14 cellular contexts compared by ENCODE assay signal in the genomic region with DNA sequence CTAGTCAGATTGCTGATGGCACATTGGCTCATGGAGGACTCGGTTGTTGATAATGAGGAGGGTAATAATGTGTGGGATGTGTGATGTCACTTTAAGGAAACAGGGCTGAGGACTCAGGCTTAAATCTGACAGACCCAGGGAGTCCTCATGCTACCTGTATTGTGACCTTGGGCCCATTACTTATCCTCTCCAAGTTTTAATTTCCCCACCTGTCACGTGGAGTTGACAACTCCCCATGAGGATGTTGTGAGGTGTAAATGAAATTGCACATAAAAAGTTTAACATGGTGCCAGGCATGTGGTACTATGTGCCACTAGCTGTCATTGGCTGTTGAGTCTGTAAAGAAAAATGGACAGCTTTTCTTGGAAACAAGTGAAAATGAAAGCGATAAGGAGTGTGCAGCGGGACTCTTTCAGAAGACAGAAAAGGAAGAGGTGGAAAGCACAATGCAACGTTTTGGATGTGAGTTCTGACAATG. TPM values are rescaled to one million over a fixed set of nuclear protein-coding genes. Genes with fewer than 3 reads are reported as not detected.
DNase-seq lines count a peak whose midpoint lies in the region; ATAC-seq, FAIRE-seq and TF ChIP-seq lines count a peak whose summit lies in the region.
"Had no signal": no experiment of that assay in that cellular context is flagged by ENCODE, and none has a peak within 500 bp of the region (broad histone marks: within the 10 kb centered on the region; RNA-seq: fewer than 3 reads in every experiment).

No MANE protein-coding gene starts in this region.

- H3K27me3 ChIP-seq in DND-41 (ENCODE audit: insufficient read depth, low read length, poor library complexity): no peaks in the 10 kb centered on the region
- no peaks in the 10 kb centered on the region for H3K27me3 ChIP-seq in Peyer's patch
- H3K27me3 ChIP-seq in GM12878 (replicated peaks in 1 of 2; ENCODE audit: control insufficient read depth in 2 of 2, insufficient read depth in 2 of 2, low read length in 1 of 2): no peaks in the 10 kb centered on the region

- RAD21 ChIA-PET in GM12878 (lab: Charles Lee; ENCODE audit: unreplicated experiment): interaction anchor here (0.8 to 2.8 kb wide), 5 partner anchors 10 to 51 kb away, joined by 3 to 16 read pairs (median 4); partner anchors contain the start of gene IL10RA

- ATAC-seq in DND-41 (ENCODE audit: insufficient read depth, low read depth) (peak; percentile 59), GM12878 (no peak)
- ATAC-seq in natural killer cell treated with Interleukin-12 subunit alpha and Interleukin-12 subunit beta and Interleukin-15 and Interleukin-18, amount 100 ng/mL, for 72 hours: peak; percentile 53 to 79
- ATAC-seq: left colon had no signal

- POLR2A ChIA-PET in GM12878 (lab: Charles Lee): interaction anchor here (0.7 to 9.7 kb wide), 4 partner anchors 9 to 26 kb away, joined by 3 to 110 read pairs (median 4); partner anchors contain the start of gene IL10RA

- no peak overlapping the region for H3K9ac ChIP-seq in DND-41 (ENCODE audit: low read depth, low read length)
- H3K9ac ChIP-seq in GM12878 (ENCODE audit: control insufficient read depth, insufficient read depth, low read length): no peak overlapping the region

- peaks cover 80% of the 10 kb centered on the region in 2 donors for H3K4me1 Mint-ChIP-seq in natural killer cell treated with Interleukin-12 subunit alpha and Interleukin-12 subunit beta and Interleukin-15 and Interleukin-18, amount 100 ng/mL, for 72 hours (ENCODE audit: low read depth in 2 of 2)
- no peaks in the 10 kb centered on the region for H3K4me1 Mint-ChIP-seq in Calu3 (ENCODE audit: low read depth, unreplicated experiment)

- H3K4me1 ChIP-seq in DND-41 (ENCODE audit: insufficient read depth, low read length): peaks cover 24% of the 10 kb centered on the region
- H3K4me1 ChIP-seq in Peyer's patch: peaks cover 0 to 24% (median 16%) of the 10 kb centered on the region in 4 donors
- H3K4me1 ChIP-seq in GM12878 (ENCODE audit: control insufficient read depth, insufficient read depth, low read length): peaks cover 70% of the 10 kb centered on the region

- no peak overlapping the region for H2AFZ ChIP-seq in DND-41 (ENCODE audit: low read depth, low read length)
- no peak overlapping the region for H2AFZ ChIP-seq in GM12878 (ENCODE audit: control insufficient read depth, low read depth, low read length)

- peaks cover 23% of the 10 kb centered on the region for H3K36me3 Mint-ChIP-seq in natural killer cell treated with Interleukin-12 subunit alpha and Interleukin-12 subunit beta and Interleukin-15 and Interleukin-18, amount 100 ng/mL, for 72 hours
- no peaks in the 10 kb centered on the region for H3K36me3 Mint-ChIP-seq in Calu3 (ENCODE audit: insufficient read depth, unreplicated experiment)

- no peaks in the 10 kb centered on the region for H3K27me3 Mint-ChIP-seq in natural killer cell treated with Interleukin-12 subunit alpha and Interleukin-12 subunit beta and Interleukin-15 and Interleukin-18, amount 100 ng/mL, for 72 hours
- H3K27me3 Mint-ChIP-seq in Calu3 (ENCODE audit: unreplicated experiment): peaks cover 25% of the 10 kb centered on the region

- no peak for FAIRE-seq in GM12878 (lab: Jason Lieb, UNC)
- FAIRE-seq: colon, frontal cortex had no signal

- BruUV-seq in GM12878 (replicated peaks; lab: Mats Ljungman, UMichigan) (no TSS peak), Calu3 (replicated peaks; lab: Mats Ljungman, UMichigan) (no TSS peak)

- H3K4me3 Mint-ChIP-seq in natural killer cell treated with Interleukin-12 subunit alpha and Interleukin-12 subunit beta and Interleukin-15 and Interleukin-18, amount 100 ng/mL, for 72 hours: peak overlapping the region; percentile 79
- H3K4me3 Mint-ChIP-seq in Calu3 (ENCODE audit: low read depth, unreplicated experiment): no peak overlapping the region

- TF ChIP-seq CTCF in DND-41 (IDR thresholded peaks at IDR 0.05; ENCODE audit: borderline replicate concordance, extremely low read depth, low read length, poor library complexity, severe bottlenecking): no peak
- no peak for TF ChIP-seq CTCF in Peyer's patch (IDR thresholded peaks at IDR 0.05)
- no peak for TF ChIP-seq CTCF in GM12878 (IDR thresholded peaks at IDR 0.05 in 2 of 3, conservative IDR thresholded peaks at IDR 0.05 in 1 of 3; ENCODE audit: control insufficient read depth in 2 of 3, extremely low read depth in 1 of 3, insufficient read depth in 1 of 3, low read depth in 3 of 3, low read length in 3 of 3)
- TF ChIP-seq CTCF in Calu3 (IDR thresholded peaks at IDR 0.05; ENCODE audit: unreplicated experiment): no peak

- in situ Hi-C loops in GM12878 (cut with MboI): no loop called here

- CTCF ChIA-PET in GM12878 (lab: Yijun Ruan, JAX): interaction anchor here (0.7 to 8.0 kb wide), 9 partner anchors 9 to 178 kb away, joined by 3 to 49 read pairs (median 4); partner anchors contain the start of gene IL10RA
- CTCF ChIA-PET in Calu3 (lab: Charles Lee): no interaction called here

- SMC1A ChIA-PET in GM12878 (lab: Charles Lee; ENCODE audit: uncharacterized antibody, unreplicated experiment): interaction anchor here (0.9 to 19.0 kb wide), 10 partner anchors 3 to 57 kb away, joined by 3 to 280 read pairs (median 5); partner anchors contain the start of gene IL10RA

- WGBS in GM12878 (ENCODE audit: insufficient coverage, insufficient replicate concordance, low lambda C conversion rate, missing lambda C conversion rate): 11% methylated on average over 5 of the region's 5 CpGs

- DNase-seq in DND-41: peak; percentile 26
- DNase-seq in Peyer's patch: no peak
- DNase-seq in GM12878 (ENCODE audit: low read depth, low spot score): no peak
- DNase-seq in natural killer cell treated with Interleukin-12 subunit alpha and Interleukin-12 subunit beta and Interleukin-15 and Interleukin-18, amount 100 ng/mL, for 72 hours (ENCODE audit: low spot score): no peak
- no peak for DNase-seq in activated effector memory CD4-positive, alpha-beta T cell treated with Interleukin-2 at 50 U/mL for 16 hours
- DNase-seq in Calu3: no peak
- DNase-seq in head of caudate nucleus: no peak
- DNase-seq in NCI-H82 treated with DMSO at 0.1 percent for 48 hours (lab: John Stamatoyannopoulos, UW; ENCODE audit: unreplicated experiment): no peak
- DNase-seq: activated gamma-delta T cell treated with Interleukin-2 at 50 U/mL for 16 hours, left colon, NCI-H187, substantia nigra had no signal

- no peak for TF ChIP-seq RAD21 in GM12878 (IDR thresholded peaks at IDR 0.05; ENCODE audit: insufficient read depth, low read depth, low read length)

- TF ChIP-seq POLR2A in Peyer's patch (IDR thresholded peaks at IDR 0.05) (no peak), GM12878 (IDR thresholded peaks at IDR 0.05; ENCODE audit: low read depth, low read length) (no peak)

- no peaks in the 10 kb centered on the region for H3K79me2 ChIP-seq in DND-41 (ENCODE audit: insufficient read depth, low read length)
- H3K79me2 ChIP-seq in GM12878 (ENCODE audit: control insufficient read depth, insufficient read depth, low read length): no peaks in the 10 kb centered on the region

- no peak overlapping the region for H3K4me3 ChIP-seq in DND-41 (ENCODE audit: low read depth in 1 of 2, low read length in 2 of 2)
- H3K4me3 ChIP-seq in Peyer's patch: no peak overlapping the region
- H3K4me3 ChIP-seq in GM12878: no peak overlapping the region

- H4K20me1 ChIP-seq in DND-41 (ENCODE audit: insufficient read depth, low read length): no peaks in the 10 kb centered on the region
- no peaks in the 10 kb centered on the region for H4K20me1 ChIP-seq in GM12878 (ENCODE audit: control insufficient read depth, insufficient read depth)

- H3K36me3 ChIP-seq in DND-41 (ENCODE audit: insufficient read depth, low read length) (no peaks in the 10 kb centered on the region), Peyer's patch (no peaks in the 10 kb centered on the region), GM12878 (ENCODE audit: control insufficient read depth in 2 of 2, insufficient read depth in 2 of 2, low read length in 1 of 2) (peaks cover 11 to 14% of the 10 kb centered on the region in 2 experiments)

- H3K9me3 Mint-ChIP-seq in natural killer cell treated with Interleukin-12 subunit alpha and Interleukin-12 subunit beta and Interleukin-15 and Interleukin-18, amount 100 ng/mL, for 72 hours: peaks cover 9% of the 10 kb centered on the region
- H3K9me3 Mint-ChIP-seq in Calu3 (ENCODE audit: low read depth, unreplicated experiment): no peaks in the 10 kb centered on the region

- H3K27ac ChIP-seq in DND-41 (ENCODE audit: low read length): no peak overlapping the region
- peak overlapping the region; percentile 75 to 87 (median 80) for H3K27ac ChIP-seq in Peyer's patch
- H3K27ac ChIP-seq in GM12878 (ENCODE audit: control insufficient read depth, insufficient read depth): no peak overlapping the region

- H3K9me3 ChIP-seq in DND-41 (ENCODE audit: insufficient read depth, low read length, severe bottlenecking) (no peaks in the 10 kb centered on the region), Peyer's patch (no peaks in the 10 kb centered on the region), GM12878 (replicated peaks; ENCODE audit: control insufficient read depth, insufficient read depth, low read length) (peaks cover 2% of the 10 kb centered on the region; the same call in 2 of the 3 replicates)

- H3K4me2 ChIP-seq in DND-41 (ENCODE audit: insufficient read depth, low read length) (no peak overlapping the region), GM12878 (ENCODE audit: control insufficient read depth, insufficient read depth) (peak overlapping the region; percentile 45; the same call in 1 of the 2 replicates)

- TF ChIP-seq EP300 in GM12878 (IDR thresholded peaks at IDR 0.05; ENCODE audit: borderline replicate concordance in 1 of 2, control insufficient read depth in 1 of 2, low read depth in 2 of 2, low read length in 2 of 2): no peak

- intact Hi-C loops in GM12878 (cut with micrococcal nuclease; ENCODE audit: unreplicated experiment): no loop called here
- intact Hi-C loops in Calu3 (cut with micrococcal nuclease; ENCODE audit: unreplicated experiment): no loop called here
- intact Hi-C loops in head of caudate nucleus (cut with DNase I): no loop called here

- peak overlapping the region; percentile 94 to 98 for H3K27ac Mint-ChIP-seq in natural killer cell treated with Interleukin-12 subunit alpha and Interleukin-12 subunit beta and Interleukin-15 and Interleukin-18, amount 100 ng/mL, for 72 hours
- H3K27ac Mint-ChIP-seq in Calu3 (ENCODE audit: unreplicated experiment): no peak overlapping the region

RNA-seq across cellular contexts. Expression of gene IL10RA, which starts 15.3 kb away (rescaled TPM):
- total RNA-seq in Peyer's patch: 10 to 100 TPM in 3 of 4 donors, 1 to 10 TPM in 1; 9.8 to 50.3 (median 23.9) TPM
- total RNA-seq in GM12878 (2013; cell fraction: nucleolus; rRNA removed): 57.8 and 59.8 TPM in 2 replicates
- total RNA-seq in GM12878 (2014; rRNA removed): 12.0 and 12.5 TPM in 2 replicates
- 6.5 and 8.8 TPM in 2 replicates for total RNA-seq in GM12878 (2014; rRNA removed; fragmentation: Illumina TruSeq; extraction: Trizol)
- 10.8 and 11.8 TPM in 2 replicates for total RNA-seq in GM12878 (2021)
- polyA plus RNA-seq in GM12878 (2011; ENCODE audit: low read depth): 22.6 TPM
- 29.5 and 45.9 TPM in 2 replicates for polyA plus RNA-seq in GM12878 (2011; rRNA removed)
- 38.2 and 61.8 TPM in 2 replicates for polyA plus RNA-seq in GM12878 (2011; cell fraction: cytosol; rRNA removed)
- 57.3 and 71.0 TPM in 2 replicates for polyA plus RNA-seq in GM12878 (2011; cell fraction: nucleus; rRNA removed)
- polyA plus RNA-seq in GM12878 (2012): 13.8 and 14.8 TPM in 2 replicates
- polyA plus RNA-seq in GM12878 (2014; fragmentation: Illumina TruSeq; extraction: Trizol): 5.9 and 13.7 TPM in 2 replicates
- polyA plus RNA-seq in GM12878 (2014; fragmentation: Nextera tagmentation; extraction: Ambion mirVana): 1 to 10 TPM in 1 of 2 experiments, under 1 TPM in 1; 0.77 to 1.4 TPM
- 11.0 and 18.7 TPM in 2 replicates for polyA plus RNA-seq in GM12878 (2014; rRNA removed)
- polyA plus RNA-seq in GM12878 (2016; fragmentation: Nextera tagmentation; extraction: Ambion mirVana): 1 to 10 TPM; 7.4 to 8.5 TPM
- 76.7 and 94.2 TPM in 2 replicates for polyA minus RNA-seq in GM12878 (2011; rRNA and poly(A)+ RNA removed)
- polyA minus RNA-seq in GM12878 (2011; cell fraction: cytosol; rRNA and poly(A)+ RNA removed): 17.8 and 20.6 TPM in 2 replicates
- 57.1 and 67.5 TPM in 2 replicates for polyA minus RNA-seq in GM12878 (2011; cell fraction: nucleus; rRNA and poly(A)+ RNA removed)
- 10 to 100 TPM; 59.8 to 83.6 TPM for total RNA-seq in natural killer cell treated with Interleukin-12 subunit alpha and Interleukin-12 subunit beta and Interleukin-15 and Interleukin-18, amount 100 ng/mL, for 72 hours
- 0.05 and 0.76 TPM in 2 replicates for total RNA-seq in Calu3 (2022)

Comparison
In these comparisons a context has a peak if more than half of its experiments do, and no peak if none do; other contexts are left out.
1. H3K27ac ChIP-seq: peak in Peyer's patch (4 of 4); none in DND-41 (single experiment) and GM12878 (single experiment).